In genomic region chr6:35897486-35897885, GRCh38 we compare ENCODE assay signal across 33 cellular contexts. TPM values are rescaled to one million over a fixed set of nuclear protein-coding genes. Genes with fewer than 3 reads are reported as not detected.
DNase-seq lines count a peak whose midpoint lies in the region; ATAC-seq and TF ChIP-seq lines count a peak whose summit lies in the region.
"Had no signal": no experiment of that assay in that cellular context is flagged by ENCODE, and none has a peak within 500 bp of the region (broad histone marks: within the 10 kb centered on the region; RNA-seq: fewer than 3 reads in every experiment).

No MANE protein-coding gene starts in this region.

- H3K27ac ChIP-seq in neutrophil: peak overlapping the region; percentile 19
- H3K27ac ChIP-seq in trophoblast cell (ENCODE audit: low read depth, low read length): no peak overlapping the region
- peak overlapping the region; percentile 79 for H3K27ac ChIP-seq in smooth muscle cell (ENCODE audit: low read depth)
- H3K27ac ChIP-seq: 22Rv1; A549; BLaER1; BLaER1 treated with 17β-estradiol and CSF1 and Interleukin-3, amounts not matched to agents 10 nM and 100 nM; C4-2B had no signal

- no peaks in the 10 kb centered on the region for H3K36me3 Mint-ChIP-seq in natural killer cell

- no peak overlapping the region for H4K12ac ChIP-seq in trophoblast cell (ENCODE audit: low read depth, low read length)

- H4K20me1 ChIP-seq in smooth muscle cell (ENCODE audit: low read depth): peaks cover 25% of the 10 kb centered on the region

- no peak overlapping the region for H2AK5ac ChIP-seq in trophoblast cell (ENCODE audit: low read length)

- no peak overlapping the region for H2BK12ac ChIP-seq in trophoblast cell (ENCODE audit: low read length)

- no CpG with 5 or more reads among the region's 4 CpGs for WGBS in trophoblast cell (ENCODE audit: extremely low coverage, insufficient coverage, insufficient read length)
- 96% methylated on average over 4 of the region's 4 CpGs for WGBS in smooth muscle cell (ENCODE audit: low lambda C conversion rate)

- H3K4me3 ChIP-seq in neutrophil (ENCODE audit: low read depth in 1 of 2, low read length in 1 of 2) (no peak overlapping the region), trophoblast cell (ENCODE audit: low read depth, low read length) (no peak overlapping the region), smooth muscle cell (no peak overlapping the region)
- H3K4me3 ChIP-seq: A549; BLaER1; BLaER1 treated with 17β-estradiol and CSF1 and Interleukin-3, amounts not matched to agents 10 nM and 100 nM had no signal

- H3K14ac ChIP-seq in trophoblast cell (ENCODE audit: low read length): no peak overlapping the region

- H3K79me2 ChIP-seq in trophoblast cell (ENCODE audit: control insufficient read depth, insufficient read depth, low read length, poor library complexity) (peaks cover 3% of the 10 kb centered on the region), smooth muscle cell (ENCODE audit: low read depth) (peaks cover 82% of the 10 kb centered on the region)

- H4K91ac ChIP-seq in trophoblast cell (ENCODE audit: low read depth, low read length): no peak overlapping the region

- DNase-seq in trophoblast cell (peak; percentile 78 to 92), smooth muscle cell (lab: John Stamatoyannopoulos, UW; ENCODE audit: unreplicated experiment) (no peak), left ventricle myocardium superior (no peak), natural killer cell (no peak)
- DNase-seq: 8988T; ACHN; AML-193; BE2C; C1 segment of cervical spinal cord; Caco-2; Calu3; CD4-positive, alpha-beta memory T cell; CD4-positive, alpha-beta T cell; CD4-positive, CD25-positive, alpha-beta regulatory T cell; CD8-positive, alpha-beta memory T cell; CD8-positive, alpha-beta T cell; COR-L47; DMS 273 treated with DMSO at 0.1 percent for 48 hours; DMS153; DMS53; DMS79; DMS79 treated with DMSO at 0.1 percent for 48 hours; DND-41; EL had no signal

- H3K36me3 ChIP-seq in neutrophil: peaks cover 46% of the 10 kb centered on the region
- H3K36me3 ChIP-seq in trophoblast cell (ENCODE audit: control insufficient read depth in 1 of 2, insufficient read depth in 2 of 2, low read length in 2 of 2): peaks cover under 1 to 2% of the 10 kb centered on the region in 2 experiments
- H3K36me3 ChIP-seq in smooth muscle cell (ENCODE audit: low read depth): no peaks in the 10 kb centered on the region

- peaks cover 5% of the 10 kb centered on the region for H3K79me1 ChIP-seq in trophoblast cell (ENCODE audit: low read length)

- no peak for ATAC-seq in left ventricle myocardium superior
- ATAC-seq in natural killer cell: no peak
- ATAC-seq in HG03159 (IDR thresholded peaks at IDR 0.05; ENCODE audit: unreplicated experiment): no peak
- ATAC-seq: A549; CD8-positive, alpha-beta T cell had no signal

- H3K9ac ChIP-seq in trophoblast cell (ENCODE audit: low read length) (no peak overlapping the region), smooth muscle cell (ENCODE audit: low read depth) (no peak overlapping the region)
- H3K9ac ChIP-seq: BLaER1; BLaER1 treated with 17β-estradiol and CSF1 and Interleukin-3, amounts not matched to agents 10 nM and 100 nM had no signal

- no peaks in the 10 kb centered on the region for H3K9me3 ChIP-seq in neutrophil
- H3K9me3 ChIP-seq in trophoblast cell (ENCODE audit: insufficient read depth, low read depth, low read length): no peaks in the 10 kb centered on the region
- no peaks in the 10 kb centered on the region for H3K9me3 ChIP-seq in smooth muscle cell (replicated peaks; ENCODE audit: low read depth)
- H3K9me3 ChIP-seq: A549, BE2C, Caco-2 had no signal

- TF ChIP-seq CTCF in neutrophil (IDR thresholded peaks at IDR 0.05): no peak
- no peak for TF ChIP-seq CTCF in smooth muscle cell (IDR thresholded peaks at IDR 0.05; ENCODE audit: borderline replicate concordance, insufficient read depth, poor library complexity, severe bottlenecking)
- TF ChIP-seq CTCF in natural killer cell (IDR thresholded peaks at IDR 0.05): no peak

- H3K27me3 ChIP-seq in neutrophil: no peaks in the 10 kb centered on the region
- H3K27me3 ChIP-seq in trophoblast cell (ENCODE audit: insufficient read depth, low read length): no peaks in the 10 kb centered on the region
- H3K27me3 ChIP-seq in smooth muscle cell (ENCODE audit: low read depth): no peaks in the 10 kb centered on the region
- H3K27me3 ChIP-seq: BE2C; BLaER1; BLaER1 treated with 17β-estradiol and CSF1 and Interleukin-3, amounts not matched to agents 10 nM and 100 nM had no signal

- no peak overlapping the region for H2BK120ac ChIP-seq in trophoblast cell (ENCODE audit: insufficient read depth, low read length, poor library complexity)

- H3F3A ChIP-seq in smooth muscle cell (ENCODE audit: low read depth): no peaks in the 10 kb centered on the region

- no peak overlapping the region for H3K4me3 Mint-ChIP-seq in natural killer cell
- H3K4me3 Mint-ChIP-seq: B cell; CD14-positive monocyte; CD4-positive, alpha-beta memory T cell; CD4-positive, alpha-beta T cell; CD4-positive, CD25-positive, alpha-beta regulatory T cell; CD8-positive, alpha-beta memory T cell; CD8-positive, alpha-beta T cell had no signal

- H2BK5ac ChIP-seq in trophoblast cell (ENCODE audit: low read depth, low read length, poor library complexity): no peak overlapping the region

- no peak overlapping the region for H2AFZ ChIP-seq in trophoblast cell (ENCODE audit: insufficient read depth, low read length, poor library complexity)
- H2AFZ ChIP-seq in smooth muscle cell (ENCODE audit: low read depth): no peak overlapping the region

- H4K8ac ChIP-seq in trophoblast cell (ENCODE audit: low read depth, low read length): no peak overlapping the region

- H3K18ac ChIP-seq in trophoblast cell (ENCODE audit: low read length): no peak overlapping the region

- H3K4ac ChIP-seq in trophoblast cell (ENCODE audit: low read depth, low read length): peak overlapping the region; percentile 62

- H3K27me3 Mint-ChIP-seq in natural killer cell (ENCODE audit: low read depth in 2 of 2): no peaks in the 10 kb centered on the region
- H3K27me3 Mint-ChIP-seq: B cell; CD4-positive, alpha-beta memory T cell; CD4-positive, alpha-beta T cell; CD4-positive, CD25-positive, alpha-beta regulatory T cell; CD8-positive, alpha-beta memory T cell had no signal

- H3K4me1 ChIP-seq in neutrophil (ENCODE audit: control insufficient read depth in 1 of 2, insufficient read depth in 1 of 2, low read depth in 1 of 2, low read length in 1 of 2): peaks cover 0 to 5% of the 10 kb centered on the region in 2 experiments
- peaks cover 12 to 19% of the 10 kb centered on the region in 2 experiments for H3K4me1 ChIP-seq in trophoblast cell (ENCODE audit: control insufficient read depth in 1 of 2, insufficient read depth in 2 of 2, low read length in 2 of 2)
- peaks cover 4% of the 10 kb centered on the region for H3K4me1 ChIP-seq in smooth muscle cell (ENCODE audit: low read depth)
- H3K4me1 ChIP-seq: A549, BE2C had no signal

- no peak overlapping the region for H3K27ac Mint-ChIP-seq in natural killer cell
- H3K27ac Mint-ChIP-seq: B cell; CD4-positive, alpha-beta memory T cell; CD4-positive, alpha-beta T cell; CD4-positive, CD25-positive, alpha-beta regulatory T cell; CD8-positive, alpha-beta memory T cell; CD8-positive, alpha-beta T cell had no signal

- no peak overlapping the region for H3K23ac ChIP-seq in trophoblast cell (ENCODE audit: low read length)

- H3K4me2 ChIP-seq in trophoblast cell (ENCODE audit: low read length): no peak overlapping the region
- H3K4me2 ChIP-seq in smooth muscle cell: no peak overlapping the region
- H3K4me2 ChIP-seq: A549; BLaER1; BLaER1 treated with 17β-estradiol and CSF1 and Interleukin-3, amounts not matched to agents 10 nM and 100 nM had no signal

- intact Hi-C loops in left ventricle myocardium superior (cut with micrococcal nuclease): no loop called here
- intact Hi-C loops in natural killer cell (cut with micrococcal nuclease): no loop called here

- no peaks in the 10 kb centered on the region for H3K9me3 Mint-ChIP-seq in natural killer cell
- H3K9me3 Mint-ChIP-seq: CD4-positive, alpha-beta memory T cell; CD4-positive, alpha-beta T cell; CD8-positive, alpha-beta memory T cell; CD8-positive, alpha-beta T cell had no signal

- H3K4me1 Mint-ChIP-seq in natural killer cell: peaks cover 6 to 15% of the 10 kb centered on the region in 2 donors

RNA-seq across cellular contexts. Expression of gene SRPK1, which starts 23.4 kb away (rescaled TPM):
- 48.5 and 49.5 TPM in 2 replicates for polyA plus RNA-seq in trophoblast cell (2013)
- total RNA-seq in smooth muscle cell (45.7 and 57.8 TPM in 2 replicates), left ventricle myocardium superior (19.6 TPM), natural killer cell (10 to 100 TPM; 38.6 to 63.8 (median 43.2) TPM)
- 28.2 and 33.8 TPM in 2 replicates for polyA plus RNA-seq in smooth muscle cell

Comparison
In these comparisons a context has a peak if more than half of its experiments do, and no peak if none do; other contexts are left out.
1. DNase-seq: peak in trophoblast cell (2 of 2); none in smooth muscle cell (single experiment), left ventricle myocardium superior (single experiment) and natural killer cell (single experiment).